In genomic region chr13:32164622-32165268, GRCh38 we compare ENCODE assay signal across 8 cellular contexts.
A peak's percentile ranks its signal among the peaks of the same experiment; 100 is the strongest.
DNase-seq lines count a peak whose midpoint lies in the region; ATAC-seq lines count a peak whose summit lies in the region.

No MANE protein-coding gene starts in this region.

- DNase-seq in NCI-H1436 (lab: John Stamatoyannopoulos, UW) (peak; percentile 45), NCI-H1436 treated with DMSO at 0.1 percent for 48 hours (lab: John Stamatoyannopoulos, UW) (no peak), NCI-H226 (peak; percentile 13), head of caudate nucleus (peak in 26 of 42 donors; percentile 8 to 81 (median 38)), retina (peak; percentile 31), OCI-M2 (lab: John Stamatoyannopoulos, UW; ENCODE audit: unreplicated experiment) (no peak)
- DNase-seq in activated CD4-positive, alpha-beta T cell treated with anti-CD3 and anti-CD28 coated beads, Interleukin-2, amount 50 U/mL, for 48 hours, result peak; percentile 9 to 21

- ATAC-seq in HG02642 (IDR thresholded peaks at IDR 0.05; ENCODE audit: poor library complexity, unreplicated experiment), result peak; percentile 81

- intact Hi-C loops in head of caudate nucleus (cut with DNase I), result no loop called here

Comparison
In these comparisons a context has a peak if more than half of its experiments do, and no peak if none do; other contexts are left out.
1. DNase-seq: peak in NCI-H1436 (single experiment), NCI-H226 (single experiment), activated CD4-positive, alpha-beta T cell treated with anti-CD3 and anti-CD28 coated beads, Interleukin-2, amount 50 U/mL, for 48 hours (2 of 2), head of caudate nucleus (26 of 42) and retina (single experiment); none in NCI-H1436 treated with DMSO at 0.1 percent for 48 hours (single experiment) and OCI-M2 (single experiment).